ENCODE assay signal across 8 cellular contexts in genomic region chr16:88650749-88651275, GRCh38. TPM values are rescaled to one million over a fixed set of nuclear protein-coding genes. Genes with fewer than 3 reads are reported as not detected.
DNase-seq lines count a peak whose midpoint lies in the region; ATAC-seq and TF ChIP-seq lines count a peak whose summit lies in the region.

CYBA (minus strand) TSS chr16:88651053; CDS start chr16:88651013, 40 bp downstream.

- peak; percentile 85 for ATAC-seq in mucosa of descending colon

- TF ChIP-seq CTCF in GM12875 (IDR thresholded peaks at IDR 0.05; ENCODE audit: borderline replicate concordance, insufficient read depth, low read depth, low read length) (no peak), HEK293 (tag by site-specific recombination; IDR thresholded peaks at IDR 0.05) (no peak), mucosa of descending colon (IDR thresholded peaks at IDR 0.05) (no peak)

- peaks cover 0 to 21% of the 10 kb centered on the region in 2 experiments; a peak in 2 of 3 replicates for H3K36me3 ChIP-seq in HEK293 (ENCODE audit: control insufficient read depth in 2 of 2, insufficient read depth in 1 of 2, low read length in 2 of 2)
- H3K36me3 ChIP-seq in mucosa of descending colon (ENCODE audit: low read depth), result no peaks in the 10 kb centered on the region

- in situ Hi-C loops in endometrial microvascular endothelial cells (cut with HindIII; ENCODE audit: inconsistent ontology term, low pct_unique_long_range_greater_than_20kb, low sequenced_read_pairs), result no loop called here

- H3K4me3 ChIP-seq in GM12875 (ENCODE audit: low read depth, low read length), result peak within 1 kb of the TSS; percentile 97
- H3K4me3 ChIP-seq in HEK293 (ENCODE audit: low read depth, low read length), result peak within 1 kb of the TSS; percentile 75
- peak within 1 kb of the TSS; percentile 45 for H3K4me3 ChIP-seq in mucosa of descending colon

- H3K27ac ChIP-seq in HEK293 (ENCODE audit: extremely low read depth, low read depth, low read length), result peak within 1 kb of the TSS; percentile 73; the same call in 1 of the 2 replicates

- DNase-seq in NAMALWA (ENCODE audit: low spot score) (peak; percentile 90), mucosa of descending colon (peak; percentile 87 to 95 (median 93)), cortex of kidney (lab: John Stamatoyannopoulos, UW) (no peak)
- DNase-seq in activated CD8-positive, alpha-beta memory T cell treated with anti-CD3 and anti-CD28 coated beads for 24 hours, result peak; percentile 93
- peak; percentile 90 for DNase-seq in stimulated activated CD8-positive, alpha-beta memory T cell treated with anti-CD3 and anti-CD28 coated beads, Interleukin-4, amount 100 ng/mL, for 48 hours

- POLR2A ChIA-PET in HEK293 (lab: Yijun Ruan, JAX), result no interaction called here

- H3K4me1 ChIP-seq in HEK293 (ENCODE audit: control insufficient read depth, insufficient read depth, low read length), result peaks cover 7% of the 10 kb centered on the region; the same call in 1 of the 2 replicates
- peaks cover 11% of the 10 kb centered on the region for H3K4me1 ChIP-seq in mucosa of descending colon (ENCODE audit: low read depth)

- H3K9me3 ChIP-seq in HEK293 (ENCODE audit: control insufficient read depth, insufficient read depth, low read depth, low read length) (no peaks in the 10 kb centered on the region), mucosa of descending colon (no peaks in the 10 kb centered on the region)

- intact Hi-C loops in mucosa of descending colon (cut with DNase I, micrococcal nuclease), result no loop called here

- CTCF ChIA-PET in HEK293 (lab: Yijun Ruan, JAX), result interaction anchor here (0.7 kb wide), 1 partner anchor 852 kb away, joined by 3 read pairs; no protein-coding TSS in a partner anchor

TF ChIP-seq in HEK293, 187 proteins besides CTCF, POLR2A, EP300 and RAD21 (continues in another document):
- TF ChIP-seq, protein P1, sequence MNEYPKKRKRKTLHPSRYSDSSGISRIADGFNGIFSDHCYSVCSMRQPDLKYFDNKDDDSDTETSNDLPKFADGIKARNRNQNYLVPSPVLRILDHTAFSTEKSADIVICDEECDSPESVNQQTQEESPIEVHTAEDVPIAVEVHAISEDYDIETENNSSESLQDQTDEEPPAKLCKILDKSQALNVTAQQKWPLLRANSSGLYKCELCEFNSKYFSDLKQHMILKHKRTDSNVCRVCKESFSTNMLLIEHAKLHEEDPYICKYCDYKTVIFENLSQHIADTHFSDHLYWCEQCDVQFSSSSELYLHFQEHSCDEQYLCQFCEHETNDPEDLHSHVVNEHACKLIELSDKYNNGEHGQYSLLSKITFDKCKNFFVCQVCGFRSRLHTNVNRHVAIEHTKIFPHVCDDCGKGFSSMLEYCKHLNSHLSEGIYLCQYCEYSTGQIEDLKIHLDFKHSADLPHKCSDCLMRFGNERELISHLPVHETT (tag by site-specific recombination; IDR thresholded peaks at IDR 0.05), result no peak
- TF ChIP-seq ZBTB7A (tag by site-specific recombination; IDR thresholded peaks at IDR 0.05; ENCODE audit: low read depth) (peak; percentile 5; the same call in 1 of the 2 replicates), ZNF214 (tag by site-specific recombination; IDR thresholded peaks at IDR 0.05; ENCODE audit: borderline replicate concordance) (no peak), ZNF37A (tag by site-specific recombination; IDR thresholded peaks at IDR 0.05) (no peak), ZNF585B (tag by site-specific recombination; IDR thresholded peaks at IDR 0.05) (no peak), ZNF16 (tag by site-specific recombination; IDR thresholded peaks at IDR 0.05; ENCODE audit: low read depth) (no peak), ZNF341 (tag by site-specific recombination; IDR thresholded peaks at IDR 0.05; ENCODE audit: low read depth) (no peak), KLF17 (tag by site-specific recombination; IDR thresholded peaks at IDR 0.05) (no peak), ZSCAN30 (tag by site-specific recombination; IDR thresholded peaks at IDR 0.05) (no peak), ZNF248 (tag by site-specific recombination; IDR thresholded peaks at IDR 0.05) (no peak), ZNF629 (tag by site-specific recombination; IDR thresholded peaks at IDR 0.05) (0 out of 2 replicates have a peak, but pooled peaks have one; percentile 10), HOXD13 (CRISPR knock-in tag; IDR thresholded peaks at IDR 0.05; ENCODE audit: borderline replicate concordance) (no peak), ZNF768 (tag by site-specific recombination; IDR thresholded peaks at IDR 0.05) (no peak), MYNN (tag by site-specific recombination; IDR thresholded peaks at IDR 0.05; ENCODE audit: borderline replicate concordance) (no peak), ZBTB11 (tag by site-specific recombination; conservative IDR thresholded peaks at IDR 0.05; ENCODE audit: low read depth) (peak; percentile 29; the same call in 1 of the 2 replicates), ZBTB48 (tag by site-specific recombination; IDR thresholded peaks at IDR 0.05) (no peak), KLF10 (tag by site-specific recombination; IDR thresholded peaks at IDR 0.05) (no peak), YY1 (tag by site-specific recombination; IDR thresholded peaks at IDR 0.05) (no peak), ZNF138 (tag by site-specific recombination; IDR thresholded peaks at IDR 0.05; ENCODE audit: borderline replicate concordance) (no peak), ZNF146 (tag by site-specific recombination; IDR thresholded peaks at IDR 0.05) (no peak), ZNF169 (tag by site-specific recombination; IDR thresholded peaks at IDR 0.05) (no peak), ZNF433 (tag by site-specific recombination; IDR thresholded peaks at IDR 0.05; ENCODE audit: low read depth) (no peak), SCRT1 (tag by site-specific recombination; IDR thresholded peaks at IDR 0.05; ENCODE audit: borderline replicate concordance) (no peak), SETDB1 (IDR thresholded peaks at IDR 0.05; ENCODE audit: insufficient read length, low read length) (no peak), ZBTB20 (tag by site-specific recombination; IDR thresholded peaks at IDR 0.05) (no peak), ZNF707 (tag by site-specific recombination; IDR thresholded peaks at IDR 0.05) (no peak), ZNF654 (tag by site-specific recombination; IDR thresholded peaks at IDR 0.05; ENCODE audit: low read depth) (no peak), ZNF155 (tag by site-specific recombination; IDR thresholded peaks at IDR 0.05) (no peak), ZNF157 (tag by site-specific recombination; IDR thresholded peaks at IDR 0.05) (no peak)
- TF ChIP-seq, protein P2, sequence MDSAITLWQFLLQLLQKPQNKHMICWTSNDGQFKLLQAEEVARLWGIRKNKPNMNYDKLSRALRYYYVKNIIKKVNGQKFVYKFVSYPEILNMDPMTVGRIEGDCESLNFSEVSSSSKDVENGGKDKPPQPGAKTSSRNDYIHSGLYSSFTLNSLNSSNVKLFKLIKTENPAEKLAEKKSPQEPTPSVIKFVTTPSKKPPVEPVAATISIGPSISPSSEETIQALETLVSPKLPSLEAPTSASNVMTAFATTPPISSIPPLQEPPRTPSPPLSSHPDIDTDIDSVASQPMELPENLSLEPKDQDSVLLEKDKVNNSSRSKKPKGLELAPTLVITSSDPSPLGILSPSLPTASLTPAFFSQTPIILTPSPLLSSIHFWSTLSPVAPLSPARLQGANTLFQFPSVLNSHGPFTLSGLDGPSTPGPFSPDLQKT (IDR thresholded peaks at IDR 0.05; ENCODE audit: borderline replicate concordance, low read depth, low read length), result no peak

RNA-seq across cellular contexts. Expression of gene CYBA, which starts in this region (rescaled TPM):
- 159 TPM for total RNA-seq in endometrial microvascular endothelial cells (ENCODE audit: inconsistent ontology term)
- total RNA-seq in mucosa of descending colon, result 100 to 1,000 TPM; 150 to 316 (median 184) TPM

Comparison
In these comparisons a context has a peak if more than half of its experiments do, and no peak if none do; other contexts are left out.
1. H3K4me3 ChIP-seq: peak in every context shown above with its lines; median percentile 97 in GM12875; 75 in HEK293; 45 in mucosa of descending colon.